10 cellular contexts compared by ENCODE assay signal in the genomic region with DNA sequence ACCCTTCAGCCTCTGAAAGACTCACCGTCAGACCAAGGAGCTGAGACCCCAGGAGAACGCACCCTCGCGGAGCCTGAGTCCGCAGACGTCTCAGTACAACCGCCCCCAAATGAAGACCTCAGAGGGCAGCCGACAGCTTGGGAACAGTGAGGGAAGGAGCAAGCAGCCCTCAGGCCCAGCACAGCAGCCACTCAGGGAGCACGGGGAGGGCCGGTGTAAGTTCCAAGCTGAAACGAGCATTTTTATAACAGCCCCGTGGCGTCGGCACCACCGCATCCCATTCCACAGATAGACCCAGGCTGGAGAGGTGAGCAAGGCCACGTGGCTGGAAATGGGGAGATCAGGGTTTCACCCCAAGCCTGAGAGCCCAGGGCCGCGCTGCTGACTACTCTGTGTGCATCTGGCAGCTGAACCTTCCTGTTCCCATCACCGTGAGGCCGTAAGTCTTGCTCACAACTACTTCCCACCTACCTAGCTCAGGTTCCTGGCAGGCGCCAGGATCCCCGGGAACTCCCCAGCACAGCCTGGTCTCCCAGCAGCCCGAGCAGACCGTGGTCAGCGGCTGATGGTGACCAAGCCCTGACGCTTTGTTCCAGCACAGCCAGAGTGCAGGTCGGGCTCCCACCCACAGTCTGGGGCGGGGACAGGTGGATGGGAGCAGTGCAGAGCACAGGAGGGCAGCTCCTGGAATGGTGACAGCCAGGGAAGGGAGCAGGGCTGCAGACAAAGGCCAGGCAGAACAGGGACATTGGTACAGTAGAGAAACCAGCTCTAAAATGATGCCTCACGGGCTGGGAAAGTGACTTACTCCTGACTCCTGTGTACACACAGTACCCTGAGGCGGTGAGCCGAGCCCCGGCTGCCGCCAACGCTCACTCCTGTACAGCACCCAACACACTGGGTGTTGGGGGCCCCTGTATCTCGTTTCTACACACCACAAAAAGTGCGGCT. TPM values are rescaled to one million over a fixed set of nuclear protein-coding genes. Genes with fewer than 3 reads are reported as not detected.
DNase-seq lines count a peak whose midpoint lies in the region; ATAC-seq and TF ChIP-seq lines count a peak whose summit lies in the region.
"Had no signal": no experiment of that assay in that cellular context is flagged by ENCODE, and none has a peak within 500 bp of the region (broad histone marks: within the 10 kb centered on the region; RNA-seq: fewer than 3 reads in every experiment).

No MANE protein-coding gene starts in this region.

- POLR2A ChIA-PET in SK-N-SH (lab: Yijun Ruan, JAX), result no interaction called here

- ATAC-seq in SK-N-SH treated with all-trans-retinoic acid at 6 μM for 48 hours (peak; percentile 55), RWPE2 (ENCODE audit: low read depth) (peak; percentile 74), foreskin keratinocyte (peak; percentile 83), HG03469 (IDR thresholded peaks at IDR 0.05; ENCODE audit: unreplicated experiment) (no peak)

- no peaks in the 10 kb centered on the region for H4K20me1 ChIP-seq in SK-N-SH (ENCODE audit: insufficient read depth)

- no peaks in the 10 kb centered on the region for H3K79me2 ChIP-seq in SK-N-SH (ENCODE audit: insufficient read depth)

- TF ChIP-seq RAD21 in SK-N-SH (IDR thresholded peaks at IDR 0.05; ENCODE audit: low read length), result no peak

- no peaks in the 10 kb centered on the region for H3K36me3 ChIP-seq in SK-N-SH (replicated peaks in 1 of 2; ENCODE audit: control insufficient read depth in 1 of 2, insufficient read depth in 2 of 2, low read length in 1 of 2)
- H3K36me3 ChIP-seq in RWPE2 (ENCODE audit: low read depth), result no peaks in the 10 kb centered on the region
- H3K36me3 ChIP-seq: ascending aorta, spleen had no signal

- H3K27ac ChIP-seq in SK-N-SH (ENCODE audit: low read depth in 2 of 2, low read length in 1 of 2) (no peak overlapping the region), RWPE2 (ENCODE audit: poor library complexity, severe bottlenecking) (no peak overlapping the region), foreskin keratinocyte (peak overlapping the region; percentile 78)
- H3K27ac ChIP-seq: ascending aorta, spleen had no signal

- CTCF ChIA-PET in SK-N-SH (lab: Yijun Ruan, JAX), result interaction anchor here (0.9 to 2.1 kb wide), 5 partner anchors 14 to 330 kb away, joined by 3 to 6 read pairs (median 3); no protein-coding TSS in a partner anchor

- no peaks in the 10 kb centered on the region for H3K4me1 ChIP-seq in SK-N-SH (ENCODE audit: control insufficient read depth in 1 of 2, insufficient read depth in 2 of 2, low read depth in 1 of 2, low read length in 1 of 2)
- no peaks in the 10 kb centered on the region for H3K4me1 ChIP-seq in RWPE2 (ENCODE audit: insufficient read depth, poor library complexity, severe bottlenecking)
- H3K4me1 ChIP-seq in foreskin keratinocyte, result peaks cover 8% of the 10 kb centered on the region
- H3K4me1 ChIP-seq: ascending aorta had no signal

- H3K9ac ChIP-seq in SK-N-SH, result no peak overlapping the region

- no peak overlapping the region for H3K4me2 ChIP-seq in SK-N-SH

- H3K4me3 ChIP-seq in SK-N-SH (ENCODE audit: low read depth in 2 of 2, low read length in 1 of 2), result no peak overlapping the region
- H3K4me3 ChIP-seq in RWPE2 (ENCODE audit: severe bottlenecking), result no peak overlapping the region

- no peak for DNase-seq in SK-N-SH
- no peak for DNase-seq in RWPE2 (ENCODE audit: low spot score)
- peak; percentile 13 to 41 for DNase-seq in foreskin keratinocyte
- peak; percentile 33 for DNase-seq in retina
- no peak for DNase-seq in NCI-H2029 (lab: John Stamatoyannopoulos, UW)
- no peak for DNase-seq in DMS153 treated with DMSO at 0.1 percent for 48 hours (lab: John Stamatoyannopoulos, UW; ENCODE audit: unreplicated experiment)
- DNase-seq: spleen had no signal

- no peaks in the 10 kb centered on the region for H3K9me2 ChIP-seq in SK-N-SH

- H3K9me3 ChIP-seq in SK-N-SH (no peaks in the 10 kb centered on the region), RWPE2 (ENCODE audit: severe bottlenecking) (no peaks in the 10 kb centered on the region)
- H3K9me3 ChIP-seq: ascending aorta, spleen had no signal

- WGBS in SK-N-SH (ENCODE audit: low lambda C conversion rate), result 70% methylated on average over 35 of the region's 36 CpGs

- TF ChIP-seq CTCF in SK-N-SH (IDR thresholded peaks at IDR 0.05), result no peak
- TF ChIP-seq CTCF in RWPE2 (IDR thresholded peaks at IDR 0.05; ENCODE audit: poor library complexity, severe bottlenecking), result no peak
- no peak for TF ChIP-seq CTCF in foreskin keratinocyte (conservative IDR thresholded peaks at IDR 0.05)

- no peaks in the 10 kb centered on the region for H3F3A ChIP-seq in SK-N-SH (replicated peaks; ENCODE audit: insufficient read depth)

- no peak overlapping the region for H2AFZ ChIP-seq in SK-N-SH (ENCODE audit: low read depth)

- H3K27me3 ChIP-seq in SK-N-SH (ENCODE audit: insufficient read depth), result 0 out of 2 replicates have a peak, but pooled peaks cover 7% of the 10 kb centered on the region
- H3K27me3 ChIP-seq in RWPE2 (ENCODE audit: insufficient read depth, poor library complexity, severe bottlenecking), result no peaks in the 10 kb centered on the region
- no peaks in the 10 kb centered on the region for H3K27me3 ChIP-seq in foreskin keratinocyte
- H3K27me3 ChIP-seq: ascending aorta had no signal

- TF ChIP-seq EP300 in SK-N-SH (IDR thresholded peaks at IDR 0.05; ENCODE audit: borderline replicate concordance in 1 of 2, low read depth in 1 of 2, low read length in 1 of 2), result no peak

TF ChIP-seq in SK-N-SH treated with all-trans-retinoic acid at 6 μM for 48 hours, 23 proteins besides CTCF, POLR2A, EP300 and RAD21 (continues in another document):
- TF ChIP-seq ZFP30 (CRISPR knock-in tag; IDR thresholded peaks at IDR 0.05) (no peak), CREB5 (CRISPR knock-in tag; IDR thresholded peaks at IDR 0.05; ENCODE audit: low read depth) (no peak), ARNTL (CRISPR knock-in tag; IDR thresholded peaks at IDR 0.05; ENCODE audit: borderline replicate concordance, low read depth) (no peak), RARB (CRISPR knock-in tag; IDR thresholded peaks at IDR 0.05) (no peak), ZNF8 (CRISPR knock-in tag; IDR thresholded peaks at IDR 0.05) (no peak), PPARA (CRISPR knock-in tag; IDR thresholded peaks at IDR 0.05; ENCODE audit: borderline replicate concordance) (no peak), ZC3H10 (CRISPR knock-in tag; IDR thresholded peaks at IDR 0.05) (no peak), CSDC2 (CRISPR knock-in tag; IDR thresholded peaks at IDR 0.05) (no peak)

TF ChIP-seq in SK-N-SH, 30 proteins besides CTCF, POLR2A, EP300 and RAD21:
- TF ChIP-seq RCOR1 (IDR thresholded peaks at IDR 0.05; ENCODE audit: low read length) (no peak), RFX5 (IDR thresholded peaks at IDR 0.05; ENCODE audit: low read length) (no peak), POLR2AphosphoS5 (IDR thresholded peaks at IDR 0.05; ENCODE audit: low read depth, low read length) (no peak), NFIC (IDR thresholded peaks at IDR 0.05; ENCODE audit: borderline replicate concordance) (no peak), GABPA (IDR thresholded peaks at IDR 0.05; ENCODE audit: low read depth) (no peak), MEF2A (IDR thresholded peaks at IDR 0.05; ENCODE audit: borderline replicate concordance, low read depth) (no peak)

RNA-seq across cellular contexts. Expression of gene NOM1, which starts 6.1 kb away (rescaled TPM):
- polyA plus RNA-seq in SK-N-SH (2012; rRNA removed), result 18.1 and 21.2 TPM in 2 replicates
- polyA plus RNA-seq in SK-N-SH (2012; cell fraction: cytosol; rRNA removed), result 9.9 and 11.3 TPM in 2 replicates
- 53.1 and 72.3 TPM in 2 replicates for polyA plus RNA-seq in SK-N-SH (2012; cell fraction: nucleus; rRNA removed)
- total RNA-seq in foreskin keratinocyte, result 22.9 and 26.2 TPM in 2 replicates
- polyA plus RNA-seq in foreskin keratinocyte, result 9.1 and 9.7 TPM in 2 replicates

RNA-seq across cellular contexts. Expression of gene LMBR1, which starts 50.4 kb away (rescaled TPM):
- polyA plus RNA-seq in SK-N-SH (2012; rRNA removed) (20.0 and 24.6 TPM in 2 replicates), foreskin keratinocyte (11.2 and 13.1 TPM in 2 replicates)
- polyA plus RNA-seq in SK-N-SH (2012; cell fraction: cytosol; rRNA removed), result 32.7 and 32.9 TPM in 2 replicates
- 30.9 and 50.9 TPM in 2 replicates for polyA plus RNA-seq in SK-N-SH (2012; cell fraction: nucleus; rRNA removed)
- 37.4 and 39.3 TPM in 2 replicates for total RNA-seq in foreskin keratinocyte

Comparison
In these comparisons a context has a peak if more than half of its experiments do, and no peak if none do; other contexts are left out.
1. DNase-seq: peak in foreskin keratinocyte (2 of 2) and retina (single experiment); none in SK-N-SH (single experiment), RWPE2 (single experiment), NCI-H2029 (single experiment) and DMS153 treated with DMSO at 0.1 percent for 48 hours (single experiment).